ENCODE assay signal across 35 cellular contexts in genomic region chr2:179171371-179171770, GRCh38.
"Had no signal": no experiment of that assay in that cellular context is flagged by ENCODE, and none has a peak within 500 bp of the region (broad histone marks: within the 10 kb centered on the region; RNA-seq: fewer than 3 reads in every experiment).

No MANE protein-coding gene starts in this region.

- DNase-seq: activated CD4-positive, alpha-beta memory T cell treated with anti-CD3 and anti-CD28 coated beads for 36 hours; activated CD4-positive, alpha-beta T cell treated with anti-CD3 and anti-CD28 coated beads for 36 hours; activated CD4-positive, alpha-beta T cell treated with anti-CD3 and anti-CD28 coated beads, Interleukin-2, amount 10 ng/mL, durations not matched to agents 24 days and 14 days; activated CD4-positive, CD25-positive, alpha-beta regulatory T cell; activated CD4-positive, CD25-positive, alpha-beta regulatory T cell treated with anti-CD3 and anti-CD28 coated beads, Interleukin-2, amount 50 U/mL, for 72 hours; activated CD8-positive, alpha-beta memory T cell treated with anti-CD3 and anti-CD28 coated beads, Interleukin-2, amount 10 ng/mL, durations not matched to agents 7 days and 5 days; activated CD8-positive, alpha-beta memory T cell treated with anti-CD3 and anti-CD28 coated beads, Interleukin-2, amount 50 U/mL, for 4 hours; activated CD8-positive, alpha-beta T cell treated with anti-CD3 and anti-CD28 coated beads, Interleukin-2, amount 10 ng/mL, durations not matched to agents 7 days and 5 days; activated effector memory CD4-positive, alpha-beta T cell treated with anti-CD3 and anti-CD28 coated beads, Interleukin-2, amount 50 U/mL, for 16 hours; activated naive CD4-positive, alpha-beta T cell treated with anti-CD3 and anti-CD28 coated beads for 36 hours; activated naive CD8-positive, alpha-beta T cell treated with anti-CD3 and anti-CD28 coated beads for 36 hours; activated naive CD8-positive, alpha-beta T cell treated with anti-CD3 and anti-CD28 coated beads, Interleukin-2, amount 50 U/mL, for 24 hours; activated T-cell treated with anti-CD3 and anti-CD28 coated beads, Interleukin-2, amount 50 U/mL, for 1 hour; activated T-cell treated with anti-CD3 and anti-CD28 coated beads, Interleukin-2, amount 50 U/mL, for 48 hours; adrenal gland; central memory CD4-positive, alpha-beta T cell; cerebellar nuclear complex; colonic mucosa; effector memory CD4-positive, alpha-beta T cell; endodermal cell; foreskin fibroblast; head of caudate nucleus; T-helper 1 cell; T-helper 17 cell; T1000; WERI-Rb-1 had no signal

- H3K4me3 Mint-ChIP-seq: activated CD4-positive, alpha-beta memory T cell treated with anti-CD3 and anti-CD28 coated beads for 36 hours; activated CD4-positive, alpha-beta T cell treated with anti-CD3 and anti-CD28 coated beads for 36 hours; activated CD4-positive, alpha-beta T cell treated with anti-CD3 and anti-CD28 coated beads, Interleukin-2, amount 10 ng/mL, durations not matched to agents 24 days and 14 days; activated CD8-positive, alpha-beta memory T cell treated with anti-CD3 and anti-CD28 coated beads, Interleukin-2, amount 10 ng/mL, durations not matched to agents 7 days and 5 days; activated CD8-positive, alpha-beta T cell treated with anti-CD3 and anti-CD28 coated beads, Interleukin-2, amount 10 ng/mL, durations not matched to agents 7 days and 5 days; activated naive CD4-positive, alpha-beta T cell treated with anti-CD3 and anti-CD28 coated beads for 36 hours; activated naive CD4-positive, alpha-beta T cell treated with anti-CD3 and anti-CD28 coated beads, Interleukin-2, amount 50 U/mL, for 24 hours; activated naive CD8-positive, alpha-beta T cell treated with anti-CD3 and anti-CD28 coated beads for 36 hours; activated naive CD8-positive, alpha-beta T cell treated with anti-CD3 and anti-CD28 coated beads, Interleukin-2, amount 50 U/mL, for 24 hours; activated T-helper 1 cell treated with anti-CD3 and anti-CD28 coated beads, Interleukin-12 subunit alpha, Interleukin-12 subunit beta, Interleukin-2, Interleukin-4 antibody, amounts not matched to agents 30 ng/mL and 10 ng/mL and 1 ng/mL, durations not matched to agents 14 hours and 24 hours and 36 hours; brain; endodermal cell; T-helper 17 cell; T-helper 2 cell treated with Interferon-gamma antibody and Interleukin-4, amounts not matched to agents 5 μg/mL and 100 μg/mL, for 36 hours had no signal

- ATAC-seq: activated CD4-positive, alpha-beta T cell treated with anti-CD3 and anti-CD28 coated beads for 36 hours; activated CD8-positive, alpha-beta memory T cell treated with anti-CD3 and anti-CD28 coated beads, Interleukin-2, amount 10 ng/mL, durations not matched to agents 7 days and 5 days; activated CD8-positive, alpha-beta T cell treated with anti-CD3 and anti-CD28 coated beads, Interleukin-2, amount 10 ng/mL, durations not matched to agents 7 days and 5 days; activated naive CD8-positive, alpha-beta T cell treated with anti-CD3 and anti-CD28 coated beads, Interleukin-2, amount 50 U/mL, for 24 hours; esophagus mucosa; T-helper 17 cell had no signal

- H3K36me3 ChIP-seq: adrenal gland, breast epithelium, colonic mucosa had no signal

- H3K36me3 Mint-ChIP-seq: activated CD8-positive, alpha-beta memory T cell treated with anti-CD3 and anti-CD28 coated beads, Interleukin-2, amount 10 ng/mL, durations not matched to agents 7 days and 5 days had no signal

- H3K27ac Mint-ChIP-seq: activated CD4-positive, alpha-beta memory T cell treated with anti-CD3 and anti-CD28 coated beads for 36 hours; activated CD4-positive, alpha-beta T cell treated with anti-CD3 and anti-CD28 coated beads for 36 hours; activated CD4-positive, alpha-beta T cell treated with anti-CD3 and anti-CD28 coated beads, Interleukin-2, amount 10 ng/mL, durations not matched to agents 24 days and 14 days; activated CD8-positive, alpha-beta memory T cell treated with anti-CD3 and anti-CD28 coated beads, Interleukin-2, amount 10 ng/mL, durations not matched to agents 7 days and 5 days; activated CD8-positive, alpha-beta T cell treated with anti-CD3 and anti-CD28 coated beads, Interleukin-2, amount 10 ng/mL, durations not matched to agents 7 days and 5 days; activated naive CD4-positive, alpha-beta T cell treated with anti-CD3 and anti-CD28 coated beads for 36 hours; activated naive CD4-positive, alpha-beta T cell treated with anti-CD3 and anti-CD28 coated beads, Interleukin-2, amount 50 U/mL, for 24 hours; activated naive CD8-positive, alpha-beta T cell treated with anti-CD3 and anti-CD28 coated beads for 36 hours; activated naive CD8-positive, alpha-beta T cell treated with anti-CD3 and anti-CD28 coated beads, Interleukin-2, amount 50 U/mL, for 24 hours; activated T-helper 1 cell treated with anti-CD3 and anti-CD28 coated beads, Interleukin-12 subunit alpha, Interleukin-12 subunit beta, Interleukin-2, Interleukin-4 antibody, amounts not matched to agents 30 ng/mL and 10 ng/mL and 1 ng/mL, durations not matched to agents 14 hours and 24 hours and 36 hours; activated T-helper 2 cell treated with anti-CD3 and anti-CD28 coated beads, Interferon-gamma antibody, Interleukin-2, Interleukin-4, amounts not matched to agents 10 μg/mL and 5 μg/mL and 100 μg/mL, durations not matched to agents 14 hours and 24 hours and 36 hours; brain; endodermal cell; T-helper 17 cell; T-helper 2 cell treated with Interferon-gamma antibody and Interleukin-4, amounts not matched to agents 5 μg/mL and 100 μg/mL, for 36 hours had no signal

- H3K9me3 Mint-ChIP-seq: activated CD4-positive, alpha-beta T cell treated with anti-CD3 and anti-CD28 coated beads, Interleukin-2, amount 10 ng/mL, durations not matched to agents 24 days and 14 days; activated naive CD4-positive, alpha-beta T cell treated with anti-CD3 and anti-CD28 coated beads for 36 hours; activated naive CD4-positive, alpha-beta T cell treated with anti-CD3 and anti-CD28 coated beads, Interleukin-2, amount 50 U/mL, for 24 hours; activated naive CD8-positive, alpha-beta T cell treated with anti-CD3 and anti-CD28 coated beads for 36 hours; activated T-helper 1 cell treated with anti-CD3 and anti-CD28 coated beads, Interleukin-12 subunit alpha, Interleukin-12 subunit beta, Interleukin-2, Interleukin-4 antibody, amounts not matched to agents 30 ng/mL and 10 ng/mL and 1 ng/mL, durations not matched to agents 14 hours and 24 hours and 36 hours; activated T-helper 2 cell treated with anti-CD3 and anti-CD28 coated beads, Interferon-gamma antibody, Interleukin-2, Interleukin-4, amounts not matched to agents 10 μg/mL and 5 μg/mL and 100 μg/mL, durations not matched to agents 14 hours and 24 hours and 36 hours; T-helper 2 cell treated with Interferon-gamma antibody and Interleukin-4, amounts not matched to agents 5 μg/mL and 100 μg/mL, for 36 hours had no signal

- H3K4me1 ChIP-seq: adrenal gland, ascending aorta, breast epithelium, colonic mucosa had no signal

- H3K27me3 Mint-ChIP-seq: activated CD4-positive, alpha-beta memory T cell treated with anti-CD3 and anti-CD28 coated beads for 36 hours; activated CD4-positive, alpha-beta T cell treated with anti-CD3 and anti-CD28 coated beads for 36 hours; activated CD4-positive, alpha-beta T cell treated with anti-CD3 and anti-CD28 coated beads, Interleukin-2, amount 10 ng/mL, durations not matched to agents 24 days and 14 days; activated CD8-positive, alpha-beta memory T cell treated with anti-CD3 and anti-CD28 coated beads, Interleukin-2, amount 10 ng/mL, durations not matched to agents 7 days and 5 days; activated naive CD4-positive, alpha-beta T cell treated with anti-CD3 and anti-CD28 coated beads, Interleukin-2, amount 50 U/mL, for 24 hours; activated naive CD8-positive, alpha-beta T cell treated with anti-CD3 and anti-CD28 coated beads for 36 hours; activated naive CD8-positive, alpha-beta T cell treated with anti-CD3 and anti-CD28 coated beads, Interleukin-2, amount 50 U/mL, for 24 hours; brain; T-helper 17 cell had no signal

- H3K27me3 ChIP-seq: adrenal gland, ascending aorta, breast epithelium, cardiac muscle cell, colonic mucosa had no signal

- H3K27ac ChIP-seq: adrenal gland, ascending aorta, breast epithelium, cardiac muscle cell, colonic mucosa, WERI-Rb-1 had no signal

- H3K9me3 ChIP-seq: adrenal gland, ascending aorta, breast epithelium, colonic mucosa had no signal

- H3K4me1 Mint-ChIP-seq: activated CD4-positive, alpha-beta T cell treated with anti-CD3 and anti-CD28 coated beads for 36 hours; activated CD4-positive, alpha-beta T cell treated with anti-CD3 and anti-CD28 coated beads, Interleukin-2, amount 10 ng/mL, durations not matched to agents 24 days and 14 days; activated CD8-positive, alpha-beta memory T cell treated with anti-CD3 and anti-CD28 coated beads, Interleukin-2, amount 10 ng/mL, durations not matched to agents 7 days and 5 days; activated naive CD4-positive, alpha-beta T cell treated with anti-CD3 and anti-CD28 coated beads, Interleukin-2, amount 50 U/mL, for 24 hours; brain; T-helper 17 cell had no signal

- H3K4me3 ChIP-seq: adrenal gland, ascending aorta, breast epithelium, cardiac muscle cell, colonic mucosa had no signal
